In the genomic region with DNA sequence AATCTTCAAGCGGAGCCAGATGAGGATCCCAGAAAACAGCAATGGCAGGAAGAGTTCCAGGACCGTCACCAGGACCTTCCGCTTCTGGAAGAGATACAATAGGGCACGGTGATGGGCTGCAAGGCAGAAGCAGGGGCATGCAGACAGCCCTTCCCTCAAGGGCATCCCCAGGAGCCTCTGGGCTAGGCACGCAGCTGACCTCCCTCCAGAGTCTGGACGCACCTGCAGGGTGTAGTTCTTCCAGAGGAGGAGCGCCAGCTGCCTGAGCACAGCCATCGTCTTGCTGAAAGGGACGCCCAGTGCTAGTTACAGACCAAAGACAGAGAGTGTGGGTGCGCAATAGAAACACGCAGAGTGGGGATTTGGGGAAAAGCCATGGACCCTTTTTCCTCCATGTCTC, we compare ENCODE assay signal across 21 cellular contexts.
"Had no signal": no experiment of that assay in that cellular context is flagged by ENCODE, and none has a peak within 500 bp of the region (broad histone marks: within the 10 kb centered on the region; RNA-seq: fewer than 3 reads in every experiment).

No MANE protein-coding gene starts in this region.

- H3K27ac ChIP-seq: left lung, neutrophil, ovary, right atrium auricular region, right lobe of liver, tibial nerve had no signal

- H3K36me3 ChIP-seq: neutrophil, ovary, right lobe of liver had no signal

- H3K4me1 ChIP-seq: left lung, right atrium auricular region, right lobe of liver, tibial nerve had no signal

- DNase-seq: hypothalamus; immature natural killer cell; kidney; left colon; naive thymus-derived CD8-positive, alpha-beta T cell; occipital lobe; ovary; right lobe of liver; stimulated activated CD4-positive, alpha-beta T cell treated with anti-CD3 and anti-CD28 coated beads, Interleukin-1b, Interleukin-23, amount 100 ng/mL, for 48 hours; stimulated activated CD4-positive, alpha-beta T cell treated with anti-CD3 and anti-CD28 coated beads, Interleukin-2, amount 100 ng/mL, for 48 hours; stimulated activated CD4-positive, alpha-beta T cell treated with anti-CD3 and anti-CD28 coated beads, Interleukin-4, amount 100 ng/mL, for 4 hours; stimulated activated CD8-positive, alpha-beta memory T cell treated with anti-CD3 and anti-CD28 coated beads, Interleukin-4, amount 100 ng/mL, for 48 hours; stimulated activated naive CD4-positive, alpha-beta T cell treated with Interleukin-2 at 50 U/mL for 16 hours; stimulated activated naive CD8-positive, alpha-beta T cell treated with anti-CD3 and anti-CD28 coated beads, Interleukin-15, amount 100 ng/mL, for 72 hours; substantia nigra had no signal

- H3K27me3 ChIP-seq: left lung, ovary, right atrium auricular region, right lobe of liver, tibial nerve had no signal

- ATAC-seq: left colon; left lung; naive thymus-derived CD8-positive, alpha-beta T cell; right lobe of liver; stimulated activated memory B cell treated with anti-CD40 and anti-IgM and Interleukin-4, amounts not matched to agents 10 μg/mL and 1 μg/mL and 100 μg/mL, for 72 hours; stimulated activated naive CD8-positive, alpha-beta T cell treated with anti-CD3 and anti-CD28 coated beads, Interleukin-15, amount 100 ng/mL, for 72 hours had no signal

- H3K9me3 ChIP-seq: left lung, neutrophil, ovary, right atrium auricular region, right lobe of liver, tibial nerve had no signal

- H3K4me3 ChIP-seq: ovary, right atrium auricular region, right lobe of liver, smooth muscle cell, tibial nerve had no signal
